Comparison of ENCODE assay signal across 14 cellular contexts in genomic region chr7:4531236-4531635, GRCh38.
"Had no signal": no experiment of that assay in that cellular context is flagged by ENCODE, and none has a peak within 500 bp of the region (broad histone marks: within the 10 kb centered on the region; RNA-seq: fewer than 3 reads in every experiment).

No MANE protein-coding gene starts in this region.

- H3K4me3 Mint-ChIP-seq: activated naive CD8-positive, alpha-beta T cell treated with anti-CD3 and anti-CD28 coated beads, Interleukin-2, amount 50 U/mL, for 24 hours; naive B cell; stimulated activated naive CD8-positive, alpha-beta T cell treated with anti-CD3 and anti-CD28 coated beads, Interleukin-15, amount 100 ng/mL, for 72 hours had no signal

- H3K9me3 ChIP-seq: gastrocnemius medialis, heart right ventricle, left ventricle myocardium inferior, pancreas, upper lobe of right lung had no signal

- H3K4me3 ChIP-seq: dorsolateral prefrontal cortex, gastrocnemius medialis, heart right ventricle, left ventricle myocardium inferior, pancreas, upper lobe of right lung had no signal

- H3K27ac Mint-ChIP-seq: activated naive CD8-positive, alpha-beta T cell treated with anti-CD3 and anti-CD28 coated beads, Interleukin-2, amount 50 U/mL, for 24 hours; naive B cell; stimulated activated naive CD8-positive, alpha-beta T cell treated with anti-CD3 and anti-CD28 coated beads, Interleukin-15, amount 100 ng/mL, for 72 hours had no signal

- H3K27ac ChIP-seq: dorsolateral prefrontal cortex, gastrocnemius medialis, heart right ventricle, left ventricle myocardium inferior, pancreas, upper lobe of right lung had no signal

- DNase-seq: activated CD4-positive, alpha-beta T cell treated with anti-CD3 and anti-CD28 coated beads, Interleukin-2, amount 50 U/mL, for 1 hour; activated naive CD4-positive, alpha-beta T cell treated with Interleukin-2 at 50 U/mL for 16 hours; activated naive CD8-positive, alpha-beta T cell treated with anti-CD3 and anti-CD28 coated beads, Interleukin-2, amount 50 U/mL, for 24 hours; dorsolateral prefrontal cortex; erythroblast; gastrocnemius medialis; heart right ventricle; left ventricle myocardium inferior; naive B cell; stimulated activated naive CD8-positive, alpha-beta T cell treated with anti-CD3 and anti-CD28 coated beads, Interleukin-15, amount 100 ng/mL, for 72 hours; upper lobe of right lung had no signal

- H3K4me1 Mint-ChIP-seq: activated naive CD8-positive, alpha-beta T cell treated with anti-CD3 and anti-CD28 coated beads, Interleukin-2, amount 50 U/mL, for 24 hours; naive B cell; stimulated activated naive CD8-positive, alpha-beta T cell treated with anti-CD3 and anti-CD28 coated beads, Interleukin-15, amount 100 ng/mL, for 72 hours had no signal

- ATAC-seq: activated CD4-positive, CD25-positive, alpha-beta regulatory T cell treated with anti-CD3 and anti-CD28 coated beads, Interleukin-2, amount 50 U/mL, for 24 hours; activated naive CD8-positive, alpha-beta T cell treated with anti-CD3 and anti-CD28 coated beads, Interleukin-2, amount 50 U/mL, for 24 hours; gastrocnemius medialis; heart right ventricle; sciatic nerve; stimulated activated naive CD8-positive, alpha-beta T cell treated with anti-CD3 and anti-CD28 coated beads, Interleukin-15, amount 100 ng/mL, for 72 hours; upper lobe of right lung had no signal

- H3K27me3 ChIP-seq: dorsolateral prefrontal cortex, pancreas, upper lobe of right lung had no signal

- H3K36me3 ChIP-seq: gastrocnemius medialis, heart right ventricle, left ventricle myocardium inferior, pancreas, upper lobe of right lung had no signal

- H3K4me1 ChIP-seq: gastrocnemius medialis, heart right ventricle, left ventricle myocardium inferior, pancreas, upper lobe of right lung had no signal
